Comparison of ENCODE assay signal across 1 cellular context in the genomic region with DNA sequence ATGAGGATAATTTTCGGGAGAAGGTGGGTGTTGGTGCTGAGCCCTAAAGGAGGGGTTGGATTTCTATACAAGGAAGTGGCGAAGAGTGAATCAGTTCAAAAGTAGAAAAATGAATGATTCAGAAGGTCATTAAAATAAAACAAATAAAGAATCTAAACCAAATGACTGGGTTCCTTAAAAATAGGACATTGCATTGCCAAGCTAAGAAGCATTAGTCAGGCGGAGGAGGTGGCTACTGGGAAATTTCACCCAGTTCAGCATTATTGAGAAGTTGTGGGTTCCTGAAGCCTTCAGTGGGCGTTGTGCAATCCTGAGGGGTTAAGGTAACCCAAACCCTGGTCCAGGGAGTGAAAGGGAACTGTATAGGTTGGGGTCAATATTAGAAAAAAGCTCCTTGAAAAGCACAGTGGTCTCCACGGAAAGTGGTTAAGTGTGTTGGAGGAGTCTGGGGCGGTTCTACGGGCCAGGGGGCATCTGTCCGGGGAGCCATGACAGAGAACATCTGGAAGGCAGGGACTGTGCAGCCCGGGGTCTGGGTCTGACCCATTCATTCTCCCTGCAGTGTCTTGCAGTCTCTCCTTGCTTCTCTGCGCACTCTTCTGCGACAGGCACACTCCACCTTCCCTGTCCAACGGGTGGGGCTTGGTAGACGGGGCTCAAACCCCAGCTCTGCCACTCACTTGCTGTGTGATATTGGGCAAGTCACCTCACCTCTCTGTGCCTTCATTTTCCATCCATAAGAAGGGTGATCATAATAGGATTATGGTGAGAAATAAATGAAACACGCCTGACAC.
TF ChIP-seq lines count a peak whose summit lies in the region.

No MANE protein-coding gene starts in this region.

TF ChIP-seq in HepG2, 621 proteins besides CTCF, POLR2A, EP300 and RAD21:
- TF ChIP-seq, protein P1, sequence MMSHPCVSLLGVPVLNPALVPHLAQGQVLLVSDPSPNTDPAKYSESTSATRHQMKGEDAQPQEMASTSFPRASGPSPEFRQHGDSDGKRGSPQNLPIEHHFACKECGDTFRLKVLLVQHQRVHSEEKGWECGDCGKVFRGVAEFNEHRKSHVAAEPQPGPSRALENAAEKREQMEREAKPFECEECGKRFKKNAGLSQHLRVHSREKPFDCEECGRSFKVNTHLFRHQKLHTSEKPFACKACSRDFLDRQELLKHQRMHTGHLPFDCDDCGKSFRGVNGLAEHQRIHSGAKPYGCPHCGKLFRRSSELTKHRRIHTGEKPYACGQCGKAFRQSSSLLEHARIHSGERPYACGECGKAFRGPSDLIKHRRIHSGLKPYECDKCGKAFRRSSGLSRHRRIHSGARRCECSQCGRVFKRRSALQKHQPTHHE (CRISPR knock-in tag; IDR thresholded peaks at IDR 0.05; ENCODE audit: borderline replicate concordance), result no peak
- peak; percentile 60; the same call in 1 of the 2 replicates for TF ChIP-seq CEBPB (IDR thresholded peaks at IDR 0.05; ENCODE audit: borderline replicate concordance, low read depth, low read length)
- TF ChIP-seq, protein P2, sequence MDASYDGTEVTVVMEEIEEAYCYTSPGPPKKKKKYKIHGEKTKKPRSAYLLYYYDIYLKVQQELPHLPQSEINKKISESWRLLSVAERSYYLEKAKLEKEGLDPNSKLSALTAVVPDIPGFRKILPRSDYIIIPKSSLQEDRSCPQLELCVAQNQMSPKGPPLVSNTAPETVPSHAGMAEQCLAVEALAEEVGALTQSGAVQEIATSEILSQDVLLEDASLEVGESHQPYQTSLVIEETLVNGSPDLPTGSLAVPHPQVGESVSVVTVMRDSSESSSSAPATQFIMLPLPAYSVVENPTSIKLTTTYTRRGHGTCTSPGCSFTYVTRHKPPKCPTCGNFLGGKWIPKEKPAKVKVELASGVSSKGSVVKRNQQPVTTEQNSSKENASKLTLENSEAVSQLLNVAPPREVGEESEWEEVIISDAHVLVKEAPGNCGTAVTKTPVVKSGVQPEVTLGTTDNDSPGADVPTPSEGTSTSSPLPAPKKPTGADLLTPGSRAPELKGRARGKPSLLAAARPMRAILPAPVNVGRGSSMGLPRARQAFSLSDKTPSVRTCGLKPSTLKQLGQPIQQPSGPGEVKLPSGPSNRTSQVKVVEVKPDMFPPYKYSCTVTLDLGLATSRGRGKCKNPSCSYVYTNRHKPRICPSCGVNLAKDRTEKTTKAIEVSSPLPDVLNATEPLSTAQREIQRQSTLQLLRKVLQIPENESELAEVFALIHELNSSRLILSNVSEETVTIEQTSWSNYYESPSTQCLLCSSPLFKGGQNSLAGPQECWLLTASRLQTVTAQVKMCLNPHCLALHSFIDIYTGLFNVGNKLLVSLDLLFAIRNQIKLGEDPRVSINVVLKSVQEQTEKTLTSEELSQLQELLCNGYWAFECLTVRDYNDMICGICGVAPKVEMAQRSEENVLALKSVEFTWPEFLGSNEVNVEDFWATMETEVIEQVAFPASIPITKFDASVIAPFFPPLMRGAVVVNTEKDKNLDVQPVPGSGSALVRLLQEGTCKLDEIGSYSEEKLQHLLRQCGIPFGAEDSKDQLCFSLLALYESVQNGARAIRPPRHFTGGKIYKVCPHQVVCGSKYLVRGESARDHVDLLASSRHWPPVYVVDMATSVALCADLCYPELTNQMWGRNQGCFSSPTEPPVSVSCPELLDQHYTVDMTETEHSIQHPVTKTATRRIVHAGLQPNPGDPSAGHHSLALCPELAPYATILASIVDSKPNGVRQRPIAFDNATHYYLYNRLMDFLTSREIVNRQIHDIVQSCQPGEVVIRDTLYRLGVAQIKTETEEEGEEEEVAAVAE (CRISPR knock-in tag; IDR thresholded peaks at IDR 0.05; ENCODE audit: borderline replicate concordance), result no peak
- no peak for TF ChIP-seq SOX5 (CRISPR knock-in tag; IDR thresholded peaks at IDR 0.05; ENCODE audit: borderline replicate concordance)
- TF ChIP-seq TCF7L2 (IDR thresholded peaks at IDR 0.05; ENCODE audit: low read depth, low read length), result no peak
- no peak for TF ChIP-seq ZNF24 (IDR thresholded peaks at IDR 0.05)
- TF ChIP-seq CREM (IDR thresholded peaks at IDR 0.05), result no peak
- no peak for TF ChIP-seq CREM (CRISPR knock-in tag; IDR thresholded peaks at IDR 0.05)
- TF ChIP-seq ZNF709 (CRISPR knock-in tag; IDR thresholded peaks at IDR 0.05), result no peak
- no peak for TF ChIP-seq ZNF556 (CRISPR knock-in tag; IDR thresholded peaks at IDR 0.05; ENCODE audit: borderline replicate concordance)
- TF ChIP-seq, protein P3, sequence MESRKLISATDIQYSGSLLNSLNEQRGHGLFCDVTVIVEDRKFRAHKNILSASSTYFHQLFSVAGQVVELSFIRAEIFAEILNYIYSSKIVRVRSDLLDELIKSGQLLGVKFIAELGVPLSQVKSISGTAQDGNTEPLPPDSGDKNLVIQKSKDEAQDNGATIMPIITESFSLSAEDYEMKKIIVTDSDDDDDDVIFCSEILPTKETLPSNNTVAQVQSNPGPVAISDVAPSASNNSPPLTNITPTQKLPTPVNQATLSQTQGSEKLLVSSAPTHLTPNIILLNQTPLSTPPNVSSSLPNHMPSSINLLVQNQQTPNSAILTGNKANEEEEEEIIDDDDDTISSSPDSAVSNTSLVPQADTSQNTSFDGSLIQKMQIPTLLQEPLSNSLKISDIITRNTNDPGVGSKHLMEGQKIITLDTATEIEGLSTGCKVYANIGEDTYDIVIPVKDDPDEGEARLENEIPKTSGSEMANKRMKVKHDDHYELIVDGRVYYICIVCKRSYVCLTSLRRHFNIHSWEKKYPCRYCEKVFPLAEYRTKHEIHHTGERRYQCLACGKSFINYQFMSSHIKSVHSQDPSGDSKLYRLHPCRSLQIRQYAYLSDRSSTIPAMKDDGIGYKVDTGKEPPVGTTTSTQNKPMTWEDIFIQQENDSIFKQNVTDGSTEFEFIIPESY (CRISPR knock-in tag; IDR thresholded peaks at IDR 0.05), result no peak
- no peak for TF ChIP-seq SPEN (CRISPR knock-in tag; IDR thresholded peaks at IDR 0.05; ENCODE audit: low read depth)
- TF ChIP-seq ZMYM3 (CRISPR knock-in tag; IDR thresholded peaks at IDR 0.05), result 0 out of 2 replicates have a peak, but pooled peaks have one; percentile 24
- TF ChIP-seq ZNF768 (CRISPR knock-in tag; IDR thresholded peaks at IDR 0.05), result peak; percentile 95
- TF ChIP-seq DNMT1 (CRISPR knock-in tag; IDR thresholded peaks at IDR 0.05), result no peak
- TF ChIP-seq, protein P4, sequence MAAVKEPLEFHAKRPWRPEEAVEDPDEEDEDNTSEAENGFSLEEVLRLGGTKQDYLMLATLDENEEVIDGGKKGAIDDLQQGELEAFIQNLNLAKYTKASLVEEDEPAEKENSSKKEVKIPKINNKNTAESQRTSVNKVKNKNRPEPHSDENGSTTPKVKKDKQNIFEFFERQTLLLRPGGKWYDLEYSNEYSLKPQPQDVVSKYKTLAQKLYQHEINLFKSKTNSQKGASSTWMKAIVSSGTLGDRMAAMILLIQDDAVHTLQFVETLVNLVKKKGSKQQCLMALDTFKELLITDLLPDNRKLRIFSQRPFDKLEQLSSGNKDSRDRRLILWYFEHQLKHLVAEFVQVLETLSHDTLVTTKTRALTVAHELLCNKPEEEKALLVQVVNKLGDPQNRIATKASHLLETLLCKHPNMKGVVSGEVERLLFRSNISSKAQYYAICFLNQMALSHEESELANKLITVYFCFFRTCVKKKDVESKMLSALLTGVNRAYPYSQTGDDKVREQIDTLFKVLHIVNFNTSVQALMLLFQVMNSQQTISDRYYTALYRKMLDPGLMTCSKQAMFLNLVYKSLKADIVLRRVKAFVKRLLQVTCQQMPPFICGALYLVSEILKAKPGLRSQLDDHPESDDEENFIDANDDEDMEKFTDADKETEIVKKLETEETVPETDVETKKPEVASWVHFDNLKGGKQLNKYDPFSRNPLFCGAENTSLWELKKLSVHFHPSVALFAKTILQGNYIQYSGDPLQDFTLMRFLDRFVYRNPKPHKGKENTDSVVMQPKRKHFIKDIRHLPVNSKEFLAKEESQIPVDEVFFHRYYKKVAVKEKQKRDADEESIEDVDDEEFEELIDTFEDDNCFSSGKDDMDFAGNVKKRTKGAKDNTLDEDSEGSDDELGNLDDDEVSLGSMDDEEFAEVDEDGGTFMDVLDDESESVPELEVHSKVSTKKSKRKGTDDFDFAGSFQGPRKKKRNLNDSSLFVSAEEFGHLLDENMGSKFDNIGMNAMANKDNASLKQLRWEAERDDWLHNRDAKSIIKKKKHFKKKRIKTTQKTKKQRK (IDR thresholded peaks at IDR 0.05; ENCODE audit: low read length), result no peak
- TF ChIP-seq CEBPG (CRISPR knock-in tag; IDR thresholded peaks at IDR 0.05), result peak; percentile 36; the same call in 1 of the 2 replicates
- no peak for TF ChIP-seq HNRNPLL (IDR thresholded peaks at IDR 0.05; ENCODE audit: low read depth, low read length, poor library complexity, severe bottlenecking)
- TF ChIP-seq, protein P5, sequence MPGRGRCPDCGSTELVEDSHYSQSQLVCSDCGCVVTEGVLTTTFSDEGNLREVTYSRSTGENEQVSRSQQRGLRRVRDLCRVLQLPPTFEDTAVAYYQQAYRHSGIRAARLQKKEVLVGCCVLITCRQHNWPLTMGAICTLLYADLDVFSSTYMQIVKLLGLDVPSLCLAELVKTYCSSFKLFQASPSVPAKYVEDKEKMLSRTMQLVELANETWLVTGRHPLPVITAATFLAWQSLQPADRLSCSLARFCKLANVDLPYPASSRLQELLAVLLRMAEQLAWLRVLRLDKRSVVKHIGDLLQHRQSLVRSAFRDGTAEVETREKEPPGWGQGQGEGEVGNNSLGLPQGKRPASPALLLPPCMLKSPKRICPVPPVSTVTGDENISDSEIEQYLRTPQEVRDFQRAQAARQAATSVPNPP (CRISPR knock-in tag; IDR thresholded peaks at IDR 0.05), result no peak
- TF ChIP-seq ZNF101 (CRISPR knock-in tag; IDR thresholded peaks at IDR 0.05; ENCODE audit: borderline replicate concordance, low read depth), result no peak
- TF ChIP-seq SP2 (CRISPR knock-in tag; IDR thresholded peaks at IDR 0.05), result no peak
